Comparison of ENCODE assay signal across 8 cellular contexts in the genomic region with DNA sequence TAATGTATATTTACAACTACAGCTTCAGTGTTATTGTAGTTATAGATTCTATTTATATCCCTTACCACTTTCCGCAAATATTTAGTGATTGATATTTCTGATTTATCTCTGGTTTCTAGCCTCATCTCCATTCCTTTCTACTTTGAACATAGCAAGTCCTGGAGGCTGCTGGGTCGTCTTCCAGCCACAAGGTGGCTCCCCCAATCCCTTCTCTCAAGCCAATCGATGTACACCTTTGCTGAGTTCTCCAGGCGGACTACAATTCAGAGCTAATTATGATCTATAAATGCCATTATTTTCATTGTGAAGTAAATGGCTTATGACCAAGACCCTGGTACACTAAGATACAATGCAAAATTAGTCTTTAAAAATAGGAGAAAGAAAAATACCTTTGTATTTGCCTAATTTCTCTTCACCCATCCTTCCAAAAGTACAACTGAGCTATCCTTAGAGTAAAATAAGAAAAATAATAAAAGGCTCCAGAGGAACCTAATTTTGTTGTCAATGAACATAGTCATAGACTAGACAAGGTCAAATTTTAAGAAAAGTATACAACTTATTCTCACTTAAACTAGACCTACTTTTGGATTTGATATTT.
A peak's percentile ranks its signal among the peaks of the same experiment; 100 is the strongest.
DNase-seq lines count a peak whose midpoint lies in the region; ATAC-seq lines count a peak whose summit lies in the region.

No MANE protein-coding gene starts in this region.

- ATAC-seq in GM21529 (IDR thresholded peaks at IDR 0.05; ENCODE audit: unreplicated experiment) = no peak

- peak; percentile 28 for DNase-seq in COLO668 (lab: John Stamatoyannopoulos, UW; ENCODE audit: unreplicated experiment)
- peak; percentile 17 for DNase-seq in HS-27A (ENCODE audit: low read depth)
- peak; percentile 80 for DNase-seq in OCI-M1 (lab: John Stamatoyannopoulos, UW)
- peak; percentile 29 for DNase-seq in activated T-helper 9 cell treated with anti-CD3 and anti-CD28 coated beads, Interleukin-2, amount 50 U/mL, for 16 hours (ENCODE audit: low read depth)
- peak; percentile 65 for DNase-seq in glomerular visceral epithelial cell (ENCODE audit: extremely low spot score)
- peak; percentile 28 for DNase-seq in retina
- DNase-seq in cortex of kidney (lab: John Stamatoyannopoulos, UW) = no peak
